Comparison of ENCODE assay signal across 21 cellular contexts in genomic region chr20:25160897-25161296, GRCh38. TPM values are rescaled to one million over a fixed set of nuclear protein-coding genes. Genes with fewer than 3 reads are reported as not detected.
DNase-seq lines count a peak whose midpoint lies in the region; ATAC-seq and TF ChIP-seq lines count a peak whose summit lies in the region.
"Had no signal": no experiment of that assay in that cellular context is flagged by ENCODE, and none has a peak within 500 bp of the region (broad histone marks: within the 10 kb centered on the region; RNA-seq: fewer than 3 reads in every experiment).

No MANE protein-coding gene starts in this region.

- H3K4me1 Mint-ChIP-seq in activated T-cell treated with anti-CD3 and anti-CD28 coated beads, Interleukin-2, amount 50 U/mL, for 72 hours (ENCODE audit: low read depth): peaks cover 37% of the 10 kb centered on the region
- H3K4me1 Mint-ChIP-seq in memory B cell: peaks cover 5% of the 10 kb centered on the region
- H3K4me1 Mint-ChIP-seq: H9 had no signal

- no peaks in the 10 kb centered on the region for H4K20me1 ChIP-seq in Karpas-422 (ENCODE audit: insufficient read depth, low read depth, low read length)

- peaks cover 19% of the 10 kb centered on the region for H3K27me3 Mint-ChIP-seq in activated T-cell treated with anti-CD3 and anti-CD28 coated beads, Interleukin-2, amount 50 U/mL, for 72 hours (ENCODE audit: low read depth)
- no peaks in the 10 kb centered on the region for H3K27me3 Mint-ChIP-seq in memory B cell

- no peak for TF ChIP-seq CTCF in testis (IDR thresholded peaks at IDR 0.05)

- TF ChIP-seq POLR2A in testis (IDR thresholded peaks at IDR 0.05): no peak

- H3K9me3 ChIP-seq in Karpas-422 (ENCODE audit: low read length): no peaks in the 10 kb centered on the region
- no peaks in the 10 kb centered on the region for H3K9me3 ChIP-seq in testis

- DNase-seq in activated T-cell treated with anti-CD3 and anti-CD28 coated beads, Interleukin-2, amount 50 U/mL, for 72 hours: no peak
- DNase-seq in activated T-cell treated with anti-CD3 and anti-CD28 coated beads for 4 hours (no peak), Karpas-422 (no peak), memory B cell (ENCODE audit: low spot score in 2 of 2) (no peak), NCI-H748 (lab: John Stamatoyannopoulos, UW; ENCODE audit: unreplicated experiment) (no peak), H7 (no peak), testis (no peak)
- DNase-seq: AML-193, GF-D8, H9, KBM-7, NCI-H1105 treated with DMSO at 0.1 percent for 48 hours, NCI-H1694 treated with DMSO at 0.1 percent for 48 hours, NCI-H2107, NCI-H2227 treated with DMSO at 0.1 percent for 48 hours, NCI-H510A treated with DMSO at 0.1 percent for 48 hours, NCI-H82, RPMI8226, SIG-M5 had no signal

- H3K27ac ChIP-seq in Karpas-422 (ENCODE audit: low read length): no peak overlapping the region
- no peak overlapping the region for H3K27ac ChIP-seq in testis

- ATAC-seq in activated T-cell treated with anti-CD3 and anti-CD28 coated beads, Interleukin-2, amount 50 U/mL, for 72 hours (replicated peaks in 1 of 2): peak; percentile 50 to 55
- ATAC-seq in GM18867 (IDR thresholded peaks at IDR 0.05; ENCODE audit: unreplicated experiment) (peak; percentile 12), memory B cell (ENCODE audit: low read depth) (no peak)
- ATAC-seq: HepG2 had no signal

- H3K4me2 ChIP-seq in Karpas-422 (ENCODE audit: low read depth, low read length, poor library complexity, severe bottlenecking): peak overlapping the region; percentile 27

- WGBS in testis, 2 donors: 68 to 73% methylated on average over 3 of the region's 3 CpGs

- H3K36me3 ChIP-seq in Karpas-422 (ENCODE audit: insufficient read depth, low read length): no peaks in the 10 kb centered on the region
- no peaks in the 10 kb centered on the region for H3K36me3 ChIP-seq in H7 (replicated peaks; ENCODE audit: control insufficient read depth, insufficient read depth, low read length)
- H3K36me3 ChIP-seq in testis (ENCODE audit: low read depth, missing control alignments): no peaks in the 10 kb centered on the region

- peak overlapping the region in 1 of 2 donors; percentile 16 for H3K4me3 Mint-ChIP-seq in activated T-cell treated with anti-CD3 and anti-CD28 coated beads, Interleukin-2, amount 50 U/mL, for 72 hours
- no peak overlapping the region for H3K4me3 Mint-ChIP-seq in memory B cell
- H3K4me3 Mint-ChIP-seq: H9 had no signal

- no peak overlapping the region for H3K9ac ChIP-seq in Karpas-422 (ENCODE audit: low read length)

- no peak overlapping the region for H3K4me3 ChIP-seq in Karpas-422 (ENCODE audit: low read length)
- no peak overlapping the region for H3K4me3 ChIP-seq in H7 (ENCODE audit: insufficient read depth, low read depth, low read length)
- H3K4me3 ChIP-seq in testis: no peak overlapping the region

- H3K27me3 ChIP-seq in Karpas-422 (ENCODE audit: low read length): no peaks in the 10 kb centered on the region
- H3K27me3 ChIP-seq in H7 (ENCODE audit: control insufficient read depth, insufficient read depth, low read length): no peaks in the 10 kb centered on the region
- H3K27me3 ChIP-seq in testis: no peaks in the 10 kb centered on the region

- H3K79me2 ChIP-seq in Karpas-422 (ENCODE audit: low read length): no peaks in the 10 kb centered on the region

- H3K27ac Mint-ChIP-seq in activated T-cell treated with anti-CD3 and anti-CD28 coated beads, Interleukin-2, amount 50 U/mL, for 72 hours: no peak overlapping the region
- H3K27ac Mint-ChIP-seq in memory B cell: peak overlapping the region; percentile 35
- H3K27ac Mint-ChIP-seq: H9 had no signal

- no peak overlapping the region for H2AFZ ChIP-seq in Karpas-422 (ENCODE audit: low read length)

- no peaks in the 10 kb centered on the region for H3K9me3 Mint-ChIP-seq in activated T-cell treated with anti-CD3 and anti-CD28 coated beads, Interleukin-2, amount 50 U/mL, for 72 hours
- H3K9me3 Mint-ChIP-seq in memory B cell: peaks cover 1% of the 10 kb centered on the region

- intact Hi-C loops in testis (cut with DNase I; ENCODE audit: low total_unique reads): no loop called here

- H3K4me1 ChIP-seq in Karpas-422 (ENCODE audit: low read length) (peaks cover 24% of the 10 kb centered on the region), testis (no peaks in the 10 kb centered on the region)

- no peaks in the 10 kb centered on the region for H3K9me2 ChIP-seq in Karpas-422 (replicated peaks; ENCODE audit: insufficient read depth, low read length)

- peaks cover 0 to 4% of the 10 kb centered on the region in 2 donors for H3K36me3 Mint-ChIP-seq in activated T-cell treated with anti-CD3 and anti-CD28 coated beads, Interleukin-2, amount 50 U/mL, for 72 hours (ENCODE audit: insufficient read depth in 2 of 2)
- no peaks in the 10 kb centered on the region for H3K36me3 Mint-ChIP-seq in memory B cell

RNA-seq across cellular contexts. Expression of gene ENTPD6, which starts 34.6 kb away (rescaled TPM):
- 10 to 100 TPM; 55.3 to 58.7 TPM for total RNA-seq in activated T-cell treated with anti-CD3 and anti-CD28 coated beads, Interleukin-2, amount 50 U/mL, for 72 hours
- total RNA-seq in Karpas-422 (2014; rRNA removed; shearing (Covaris generic); ENCODE audit: low replicate concordance): 100 and 125 TPM in 2 replicates
- 45.4 and 51.2 TPM in 2 replicates for total RNA-seq in H7 (2014; rRNA removed; shearing (Covaris generic))
- 100 to 1,000 TPM; 157 to 204 TPM for total RNA-seq in testis
- 80.7 TPM for polyA plus RNA-seq in testis (ENCODE audit: insufficient read depth, low read depth, low replicate concordance)
